In the genomic region with DNA sequence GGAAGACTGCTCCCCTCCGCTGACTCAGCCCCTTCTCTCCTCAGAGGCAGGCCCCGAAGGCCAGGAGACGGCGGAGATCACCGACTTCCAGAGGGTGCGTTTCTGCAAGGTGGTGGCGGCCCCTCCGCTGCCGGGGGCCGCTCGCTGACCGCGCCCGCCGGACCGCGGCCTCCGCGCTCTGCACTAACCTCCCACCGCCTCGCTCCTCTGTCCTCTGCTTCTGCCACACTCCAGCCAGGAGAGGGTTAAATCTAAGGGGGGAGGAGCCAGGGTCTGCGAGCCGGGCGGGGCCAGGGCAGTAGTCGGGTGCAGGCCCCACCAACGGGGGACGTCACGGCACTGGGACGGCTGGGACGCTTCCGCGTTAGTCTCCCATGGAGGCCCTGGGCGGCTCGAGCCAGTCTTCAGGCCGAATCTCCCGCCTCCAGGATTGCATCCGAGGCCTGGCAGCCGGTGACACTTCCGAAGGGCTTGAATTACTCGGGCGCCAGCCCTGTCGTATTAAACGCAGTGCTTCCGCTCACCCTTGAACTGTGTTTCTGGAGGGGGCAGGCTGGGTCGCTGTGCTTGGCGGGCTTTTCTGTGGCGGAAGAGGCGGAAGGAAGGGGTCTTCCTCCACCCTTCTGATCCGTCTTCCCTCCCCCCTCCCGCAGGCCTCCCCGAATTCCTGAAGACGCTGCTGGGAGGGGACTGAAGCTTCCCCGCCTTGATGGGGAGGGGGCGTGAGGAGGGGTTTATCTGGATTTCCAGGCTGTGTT, we compare ENCODE assay signal across 8 cellular contexts. TPM values are rescaled to one million over a fixed set of nuclear protein-coding genes. Genes with fewer than 3 reads are reported as not detected.
DNase-seq lines count a peak whose midpoint lies in the region; FAIRE-seq and TF ChIP-seq lines count a peak whose summit lies in the region.

No MANE protein-coding gene starts in this region.

- H3K27me3 ChIP-seq in SJCRH30: no peaks in the 10 kb centered on the region

- peaks cover 9% of the 10 kb centered on the region; the same call in 1 of the 2 replicates for H3K4me1 ChIP-seq in SJCRH30

- peak overlapping the region; percentile 68 for H3K4me3 ChIP-seq in LNCaP clone FGC (ENCODE audit: low read depth, low read length)
- peak overlapping the region; percentile 63 for H3K4me3 ChIP-seq in SJCRH30

- no peaks in the 10 kb centered on the region for H3K9me3 ChIP-seq in SJCRH30 (replicated peaks)

- TF ChIP-seq CTCF in LNCaP clone FGC (IDR thresholded peaks at IDR 0.05; ENCODE audit: control insufficient read depth, extremely low read depth, insufficient read depth): no peak

- DNase-seq in EL: peak; percentile 95
- peak; percentile 77 for DNase-seq in GOT3 (lab: John Stamatoyannopoulos, UW)
- peak; percentile 36 for DNase-seq in LNCaP clone FGC (ENCODE audit: low read depth)
- DNase-seq in SJCRH30: peak; percentile 96
- peak; percentile 91 for DNase-seq in activated naive CD4-positive, alpha-beta T cell treated with Interleukin-2 at 50 U/mL for 16 hours
- DNase-seq in frontal cortex (ENCODE audit: low spot score in 2 of 2): peak; percentile 95 to 96
- peak; percentile 63 for DNase-seq in non-pigmented ciliary epithelial cell (ENCODE audit: low read depth)
- peak; percentile 28 to 93 (median 83) for DNase-seq in substantia nigra (lab: John Stamatoyannopoulos, UW)

- peak overlapping the region; percentile 84 for H3K27ac ChIP-seq in SJCRH30
- H3K27ac ChIP-seq in substantia nigra (ENCODE audit: low read depth, low read length, poor library complexity, severe bottlenecking): peak overlapping the region; percentile 93

- no peaks in the 10 kb centered on the region for H3K36me3 ChIP-seq in SJCRH30

- no peak for FAIRE-seq in frontal cortex (lab: Jason Lieb, UNC)

RNA-seq across cellular contexts. Expression of a gene that starts 1.2 kb away (rescaled TPM):
- total RNA-seq in SJCRH30 (2014; rRNA removed; shearing (Covaris generic)): 1.4 and 2.4 TPM in 2 replicates
- 4.1 TPM for total RNA-seq in frontal cortex

RNA-seq across cellular contexts. Expression of a gene that starts 17.2 kb away (rescaled TPM):
- total RNA-seq in SJCRH30 (2014; rRNA removed; shearing (Covaris generic)): 7.2 and 10.7 TPM in 2 replicates
- 2.4 TPM for total RNA-seq in frontal cortex

RNA-seq across cellular contexts. Expression of a gene that starts 36.2 kb away (rescaled TPM):
- not detected in 2 replicates for total RNA-seq in SJCRH30 (2014; rRNA removed; shearing (Covaris generic))
- total RNA-seq in frontal cortex: under 0.01 TPM

RNA-seq across cellular contexts. Expression of a gene that starts 42.5 kb away (rescaled TPM):
- total RNA-seq in SJCRH30 (2014; rRNA removed; shearing (Covaris generic)): 1.7 and 2.3 TPM in 2 replicates
- total RNA-seq in frontal cortex: 12.2 TPM

RNA-seq across cellular contexts. Expression of a gene that starts 58.5 kb away (rescaled TPM):
- total RNA-seq in SJCRH30 (2014; rRNA removed; shearing (Covaris generic)): not detected in 2 replicates
- under 0.01 TPM for total RNA-seq in frontal cortex

Comparison
In these comparisons a context has a peak if more than half of its experiments do, and no peak if none do; other contexts are left out.
1. Peak in every context shown above with its lines: DNase-seq, H3K4me3 ChIP-seq and H3K27ac ChIP-seq.
2. DNase-seq: peak in every context shown above with its lines; median percentile 96 in SJCRH30; 96 in frontal cortex; 95 in EL; 91 in activated naive CD4-positive, alpha-beta T cell treated with Interleukin-2 at 50 U/mL for 16 hours; 83 in substantia nigra; 77 in GOT3; 63 in non-pigmented ciliary epithelial cell; 36 in LNCaP clone FGC.